12 cellular contexts compared by ENCODE assay signal in genomic region chr2:8536686-8537571, GRCh38.
DNase-seq lines count a peak whose midpoint lies in the region; ATAC-seq and TF ChIP-seq lines count a peak whose summit lies in the region.
"Had no signal": no experiment of that assay in that cellular context is flagged by ENCODE, and none has a peak within 500 bp of the region (broad histone marks: within the 10 kb centered on the region; RNA-seq: fewer than 3 reads in every experiment).

No MANE protein-coding gene starts in this region.

- H3K9ac ChIP-seq in mesenchymal stem cell (ENCODE audit: low read length) = peak overlapping the region; percentile 54
- no peak overlapping the region for H3K9ac ChIP-seq in colonic mucosa (ENCODE audit: low read depth in 2 of 2, low read length in 2 of 2)

- no peak overlapping the region for H2BK5ac ChIP-seq in mesenchymal stem cell (ENCODE audit: low read depth, low read length, poor library complexity, severe bottlenecking)

- DNase-seq in activated naive CD8-positive, alpha-beta T cell treated with anti-CD3 and anti-CD28 coated beads for 36 hours = no peak
- DNase-seq in activated CD8-positive, alpha-beta T cell treated with anti-CD3 and anti-CD28 coated beads for 36 hours = no peak
- peak; percentile 18 for DNase-seq in mesenchymal stem cell
- peak; percentile 32 for DNase-seq in upper lobe of right lung
- no peak for DNase-seq in colonic mucosa
- no peak for DNase-seq in stimulated activated CD4-positive, alpha-beta T cell treated with anti-CD3 and anti-CD28 coated beads, Interleukin-4, amount 100 ng/mL, for 1 hour
- DNase-seq: mammary epithelial cell, NCI-H2171, SHP77 had no signal

- H3K4ac ChIP-seq in mesenchymal stem cell (ENCODE audit: low read depth in 1 of 2, low read length in 2 of 2) = peak overlapping the region; percentile 12 to 61

- H3K4me3 Mint-ChIP-seq in activated naive CD8-positive, alpha-beta T cell = no peak overlapping the region
- H3K4me3 Mint-ChIP-seq in activated naive CD8-positive, alpha-beta T cell treated with anti-CD3 and anti-CD28 coated beads for 36 hours = no peak overlapping the region
- no peak overlapping the region for H3K4me3 Mint-ChIP-seq in activated CD8-positive, alpha-beta T cell treated with anti-CD3 and anti-CD28 coated beads for 36 hours

- peak overlapping the region; percentile 31 to 41 for H3K18ac ChIP-seq in mesenchymal stem cell (ENCODE audit: low read depth in 1 of 2, low read length in 2 of 2)

- WGBS in mesenchymal stem cell = 73% methylated on average over 16 of the region's 16 CpGs

- no peak overlapping the region for H2AFZ ChIP-seq in mesenchymal stem cell (ENCODE audit: low read depth, low read length)

- POLR2A ChIA-PET in activated CD8-positive, alpha-beta T cell treated with anti-CD3 and anti-CD28 coated beads for 36 hours (lab: Charles Lee) = interaction anchor here (1.3 to 1.8 kb wide), 2 partner anchors 8 to 13 kb away, joined by 4 to 7 read pairs; no protein-coding TSS in a partner anchor

- H3K4me1 ChIP-seq in mesenchymal stem cell (ENCODE audit: control insufficient read depth, insufficient read depth, low read depth, low read length) (peaks cover 26% of the 10 kb centered on the region), upper lobe of right lung (peaks cover 44% of the 10 kb centered on the region), colonic mucosa (peaks cover 6% of the 10 kb centered on the region)

- no peak for TF ChIP-seq CTCF in activated CD8-positive, alpha-beta T cell treated with anti-CD3 and anti-CD28 coated beads for 36 hours (IDR thresholded peaks at IDR 0.05)
- TF ChIP-seq CTCF in upper lobe of right lung (IDR thresholded peaks at IDR 0.05) = no peak
- TF ChIP-seq CTCF in colonic mucosa (IDR thresholded peaks at IDR 0.05) = no peak

- H2BK12ac ChIP-seq in mesenchymal stem cell (ENCODE audit: low read length in 2 of 2) = peak overlapping the region in 1 of 2 experiments; percentile 72

- H3K4me3 ChIP-seq in mesenchymal stem cell (ENCODE audit: insufficient read depth in 1 of 2, low read depth in 1 of 2, low read length in 2 of 2) (no peak overlapping the region), upper lobe of right lung (no peak overlapping the region), colonic mucosa (no peak overlapping the region)

- peak overlapping the region; percentile 4 for H2BK15ac ChIP-seq in mesenchymal stem cell (ENCODE audit: low read depth, poor library complexity, severe bottlenecking)

- no peak overlapping the region for H2AK5ac ChIP-seq in mesenchymal stem cell (ENCODE audit: low read length, severe bottlenecking)

- no peak for ATAC-seq in activated CD8-positive, alpha-beta T cell treated with anti-CD3 and anti-CD28 coated beads for 36 hours
- ATAC-seq in upper lobe of right lung (no peak), GM21717 (IDR thresholded peaks at IDR 0.05; ENCODE audit: unreplicated experiment) (no peak)

- H4K91ac ChIP-seq in mesenchymal stem cell (ENCODE audit: low read length) = peak overlapping the region; percentile 35

- H3K27me3 ChIP-seq in mesenchymal stem cell (ENCODE audit: control insufficient read depth in 1 of 2, insufficient read depth in 1 of 2, low read length in 2 of 2) (peaks cover 0 to 14% of the 10 kb centered on the region in 2 experiments), upper lobe of right lung (no peaks in the 10 kb centered on the region), colonic mucosa (no peaks in the 10 kb centered on the region)

- peaks cover 29% of the 10 kb centered on the region for H3K4me1 Mint-ChIP-seq in activated naive CD8-positive, alpha-beta T cell (ENCODE audit: low read depth)
- peaks cover 34% of the 10 kb centered on the region for H3K4me1 Mint-ChIP-seq in activated naive CD8-positive, alpha-beta T cell treated with anti-CD3 and anti-CD28 coated beads for 36 hours
- peaks cover 46% of the 10 kb centered on the region for H3K4me1 Mint-ChIP-seq in activated CD8-positive, alpha-beta T cell treated with anti-CD3 and anti-CD28 coated beads for 36 hours (ENCODE audit: low read depth)

- no peak overlapping the region for H3K23ac ChIP-seq in mesenchymal stem cell (ENCODE audit: low read length in 2 of 2)

- peaks cover 2% of the 10 kb centered on the region for H3K36me3 Mint-ChIP-seq in activated naive CD8-positive, alpha-beta T cell
- no peaks in the 10 kb centered on the region for H3K36me3 Mint-ChIP-seq in activated naive CD8-positive, alpha-beta T cell treated with anti-CD3 and anti-CD28 coated beads for 36 hours
- H3K36me3 Mint-ChIP-seq in activated CD8-positive, alpha-beta T cell treated with anti-CD3 and anti-CD28 coated beads for 36 hours (ENCODE audit: low read depth) = no peaks in the 10 kb centered on the region

- H3K27ac ChIP-seq in mesenchymal stem cell (ENCODE audit: low read length, poor library complexity, severe bottlenecking) (no peak overlapping the region), upper lobe of right lung (no peak overlapping the region), colonic mucosa (no peak overlapping the region)
- H3K27ac ChIP-seq: C4-2B had no signal

- no peak overlapping the region for H3K4me2 ChIP-seq in mesenchymal stem cell (ENCODE audit: low read length, poor library complexity, severe bottlenecking)

- peak overlapping the region; percentile 50 for H3K27ac Mint-ChIP-seq in activated naive CD8-positive, alpha-beta T cell
- no peak overlapping the region for H3K27ac Mint-ChIP-seq in activated naive CD8-positive, alpha-beta T cell treated with anti-CD3 and anti-CD28 coated beads for 36 hours
- H3K27ac Mint-ChIP-seq in activated CD8-positive, alpha-beta T cell treated with anti-CD3 and anti-CD28 coated beads for 36 hours = peak overlapping the region; percentile 71

- peak overlapping the region; percentile 31 for H4K8ac ChIP-seq in mesenchymal stem cell (ENCODE audit: low read length)

- peaks cover 2% of the 10 kb centered on the region for H3K27me3 Mint-ChIP-seq in activated naive CD8-positive, alpha-beta T cell
- peaks cover 7% of the 10 kb centered on the region for H3K27me3 Mint-ChIP-seq in activated naive CD8-positive, alpha-beta T cell treated with anti-CD3 and anti-CD28 coated beads for 36 hours
- peaks cover 1% of the 10 kb centered on the region for H3K27me3 Mint-ChIP-seq in activated CD8-positive, alpha-beta T cell treated with anti-CD3 and anti-CD28 coated beads for 36 hours

- intact Hi-C loops in activated CD8-positive, alpha-beta T cell treated with anti-CD3 and anti-CD28 coated beads for 36 hours (cut with micrococcal nuclease) = no loop called here
- intact Hi-C loops in upper lobe of right lung (cut with DNase I) (no loop called here), colonic mucosa (cut with DNase I) (no loop called here)

- no peaks in the 10 kb centered on the region for H3K79me1 ChIP-seq in mesenchymal stem cell (replicated peaks; ENCODE audit: low read length, poor library complexity, severe bottlenecking)

- CTCF ChIA-PET in activated CD8-positive, alpha-beta T cell treated with anti-CD3 and anti-CD28 coated beads for 36 hours (lab: Charles Lee) = no interaction called here

- H3K36me3 ChIP-seq in mesenchymal stem cell (ENCODE audit: control insufficient read depth in 1 of 2, insufficient read depth in 2 of 2, low read depth in 1 of 2, low read length in 2 of 2) (no peaks in the 10 kb centered on the region), upper lobe of right lung (no peaks in the 10 kb centered on the region), colonic mucosa (no peaks in the 10 kb centered on the region)

- H3K9me3 ChIP-seq in mesenchymal stem cell (ENCODE audit: control insufficient read depth, low read length) (peaks cover 2% of the 10 kb centered on the region), upper lobe of right lung (peaks cover 3% of the 10 kb centered on the region), colonic mucosa (no peaks in the 10 kb centered on the region)

- H3K14ac ChIP-seq in mesenchymal stem cell (ENCODE audit: low read length in 2 of 2) = no peak overlapping the region

- no peak overlapping the region for H2BK120ac ChIP-seq in mesenchymal stem cell (ENCODE audit: low read depth, low read length)

- peaks cover 4% of the 10 kb centered on the region for H3K9me3 Mint-ChIP-seq in activated naive CD8-positive, alpha-beta T cell (ENCODE audit: low read depth)
- peaks cover 5% of the 10 kb centered on the region for H3K9me3 Mint-ChIP-seq in activated naive CD8-positive, alpha-beta T cell treated with anti-CD3 and anti-CD28 coated beads for 36 hours
- peaks cover 6% of the 10 kb centered on the region for H3K9me3 Mint-ChIP-seq in activated CD8-positive, alpha-beta T cell treated with anti-CD3 and anti-CD28 coated beads for 36 hours

Comparison
In these comparisons a context has a peak if more than half of its experiments do, and no peak if none do; other contexts are left out.
1. DNase-seq: peak in mesenchymal stem cell (single experiment) and upper lobe of right lung (single experiment); none in activated naive CD8-positive, alpha-beta T cell treated with anti-CD3 and anti-CD28 coated beads for 36 hours (single experiment), activated CD8-positive, alpha-beta T cell treated with anti-CD3 and anti-CD28 coated beads for 36 hours (single experiment), colonic mucosa (single experiment) and stimulated activated CD4-positive, alpha-beta T cell treated with anti-CD3 and anti-CD28 coated beads, Interleukin-4, amount 100 ng/mL, for 1 hour (single experiment).